In genomic region chr6:73655341-73655917, GRCh38 we compare ENCODE assay signal across 1 cellular context.
TF ChIP-seq lines count a peak whose summit lies in the region.

No MANE protein-coding gene starts in this region.

TF ChIP-seq in liver, 16 proteins besides CTCF, POLR2A, EP300 and RAD21 (continued from another document):
- TF ChIP-seq REST (IDR thresholded peaks at IDR 0.05): no peak
- TF ChIP-seq ATF3 (IDR thresholded peaks at IDR 0.05): no peak
- TF ChIP-seq MAX (IDR thresholded peaks at IDR 0.05): no peak
- TF ChIP-seq FOXA1 (IDR thresholded peaks at IDR 0.05): no peak
